ENCODE assay signal across 25 cellular contexts in genomic region chr2:24907106-24907505, GRCh38. TPM values are rescaled to one million over a fixed set of nuclear protein-coding genes. Genes with fewer than 3 reads are reported as not detected.
A peak's percentile ranks its signal among the peaks of the same experiment; 100 is the strongest.
DNase-seq lines count a peak whose midpoint lies in the region; ATAC-seq and TF ChIP-seq lines count a peak whose summit lies in the region.
"Had no signal": no experiment of that assay in that cellular context is flagged by ENCODE, and none has a peak within 500 bp of the region (broad histone marks: within the 10 kb centered on the region; RNA-seq: fewer than 3 reads in every experiment).

No MANE protein-coding gene starts in this region.

- H3K4me3 Mint-ChIP-seq in stimulated activated effector memory CD8-positive, alpha-beta T cell treated with anti-CD3 and anti-CD28 coated beads, Interleukin-12 subunit alpha, Interleukin-12 subunit beta, amount 100 ng/mL, for 72 hours = no peak overlapping the region
- H3K4me3 Mint-ChIP-seq: activated T-helper 1 cell treated with anti-CD3 and anti-CD28 coated beads, Interleukin-12 subunit alpha, Interleukin-12 subunit beta, Interleukin-2, Interleukin-4 antibody, amounts not matched to agents 30 ng/mL and 10 ng/mL and 1 ng/mL, durations not matched to agents 14 hours and 24 hours and 36 hours; memory B cell; nephron had no signal

- H3K4me3 ChIP-seq in fibroblast of villous mesenchyme (ENCODE audit: low read depth, low read length) = no peak overlapping the region
- H3K4me3 ChIP-seq: hepatocyte, PC-9, SK-N-MC, skin epidermis had no signal

- intact Hi-C loops in Right ventricle myocardium superior (cut with DNase I) = no loop called here

- peaks cover 34% of the 10 kb centered on the region for H3K4me1 Mint-ChIP-seq in stimulated activated effector memory CD8-positive, alpha-beta T cell treated with anti-CD3 and anti-CD28 coated beads, Interleukin-12 subunit alpha, Interleukin-12 subunit beta, amount 100 ng/mL, for 72 hours
- H3K4me1 Mint-ChIP-seq: memory B cell had no signal

- peaks cover 62% of the 10 kb centered on the region for H3K36me3 Mint-ChIP-seq in stimulated activated effector memory CD8-positive, alpha-beta T cell treated with anti-CD3 and anti-CD28 coated beads, Interleukin-12 subunit alpha, Interleukin-12 subunit beta, amount 100 ng/mL, for 72 hours

- DNase-seq in activated effector memory CD4-positive, alpha-beta T cell treated with anti-CD3 and anti-CD28 coated beads, Interleukin-2, amount 50 U/mL, for 16 hours = peak; percentile 16
- no peak for DNase-seq in activated effector memory CD4-positive, alpha-beta T cell treated with Interleukin-2 at 50 U/mL for 16 hours
- DNase-seq in amniotic epithelial cell (ENCODE audit: low read depth) (peak; percentile 85), fibroblast of villous mesenchyme (ENCODE audit: low read depth) (peak; percentile 73), Right ventricle myocardium superior (no peak)
- no peak for DNase-seq in stimulated activated effector memory CD8-positive, alpha-beta T cell treated with anti-CD3 and anti-CD28 coated beads, Interleukin-12 subunit alpha, Interleukin-12 subunit beta, amount 100 ng/mL, for 72 hours (ENCODE audit: low spot score in 2 of 2)
- DNase-seq: 8988T; central memory CD4-positive, alpha-beta T cell; EL; GOT3; islet precursor cell; NCI-H1694; NCI-H2227 treated with DMSO at 0.1 percent for 48 hours; NCI-H82; PC-9; posterior cingulate gyrus; stimulated activated CD4-positive, alpha-beta T cell treated with anti-CD3 and anti-CD28 coated beads, Interleukin-4, amount 100 ng/mL, for 24 hours had no signal

- H3K27ac Mint-ChIP-seq in stimulated activated effector memory CD8-positive, alpha-beta T cell treated with anti-CD3 and anti-CD28 coated beads, Interleukin-12 subunit alpha, Interleukin-12 subunit beta, amount 100 ng/mL, for 72 hours = peak overlapping the region; percentile 4
- H3K27ac Mint-ChIP-seq: activated T-helper 1 cell treated with anti-CD3 and anti-CD28 coated beads, Interleukin-12 subunit alpha, Interleukin-12 subunit beta, Interleukin-2, Interleukin-4 antibody, amounts not matched to agents 30 ng/mL and 10 ng/mL and 1 ng/mL, durations not matched to agents 14 hours and 24 hours and 36 hours; memory B cell; nephron had no signal

- no peak for TF ChIP-seq CTCF in fibroblast of villous mesenchyme (IDR thresholded peaks at IDR 0.05; ENCODE audit: insufficient read depth, low read depth, low read length)

- H3K9me3 Mint-ChIP-seq in stimulated activated effector memory CD8-positive, alpha-beta T cell treated with anti-CD3 and anti-CD28 coated beads, Interleukin-12 subunit alpha, Interleukin-12 subunit beta, amount 100 ng/mL, for 72 hours = no peaks in the 10 kb centered on the region
- H3K9me3 Mint-ChIP-seq: activated T-helper 1 cell treated with anti-CD3 and anti-CD28 coated beads, Interleukin-12 subunit alpha, Interleukin-12 subunit beta, Interleukin-2, Interleukin-4 antibody, amounts not matched to agents 30 ng/mL and 10 ng/mL and 1 ng/mL, durations not matched to agents 14 hours and 24 hours and 36 hours; memory B cell had no signal

- no peak for ATAC-seq in stimulated activated effector memory CD8-positive, alpha-beta T cell treated with anti-CD3 and anti-CD28 coated beads, Interleukin-12 subunit alpha, Interleukin-12 subunit beta, amount 100 ng/mL, for 72 hours
- ATAC-seq in Right ventricle myocardium superior (ENCODE audit: poor library complexity) (no peak), HG02642 (IDR thresholded peaks at IDR 0.05; ENCODE audit: poor library complexity, unreplicated experiment) (no peak), HG02938 (IDR thresholded peaks at IDR 0.05; ENCODE audit: unreplicated experiment) (no peak)

RNA-seq across cellular contexts. Expression of gene ADCY3, which starts 12.9 kb away (rescaled TPM):
- total RNA-seq in fibroblast of villous mesenchyme (39.0 and 43.2 TPM in 2 replicates), Right ventricle myocardium superior (19.8 TPM)

Comparison
In these comparisons a context has a peak if more than half of its experiments do, and no peak if none do; other contexts are left out.
1. DNase-seq: peak in activated effector memory CD4-positive, alpha-beta T cell treated with anti-CD3 and anti-CD28 coated beads, Interleukin-2, amount 50 U/mL, for 16 hours (single experiment), amniotic epithelial cell (single experiment) and fibroblast of villous mesenchyme (single experiment); none in activated effector memory CD4-positive, alpha-beta T cell treated with Interleukin-2 at 50 U/mL for 16 hours (single experiment), stimulated activated effector memory CD8-positive, alpha-beta T cell treated with anti-CD3 and anti-CD28 coated beads, Interleukin-12 subunit alpha, Interleukin-12 subunit beta, amount 100 ng/mL, for 72 hours (0 of 2) and Right ventricle myocardium superior (single experiment).